In genomic region chr10:129653861-129654260, GRCh38 we compare ENCODE assay signal across 6 cellular contexts.
"Had no signal": no experiment of that assay in that cellular context is flagged by ENCODE, and none has a peak within 500 bp of the region (broad histone marks: within the 10 kb centered on the region; RNA-seq: fewer than 3 reads in every experiment).

No MANE protein-coding gene starts in this region.

- H3K36me3 ChIP-seq: HAP-1 had no signal

- H3K4me3 Mint-ChIP-seq: GM23338, HFFc6 had no signal

- ATAC-seq: GM23338, HCT116, K562 had no signal

- DNase-seq: HFFc6, IMR-90 had no signal

- H3K4me2 ChIP-seq: GM23338 had no signal

- H3K9me3 Mint-ChIP-seq: GM23338 had no signal

- H3K4me1 ChIP-seq: HAP-1 had no signal

- H3K27ac Mint-ChIP-seq: GM23338, HFFc6 had no signal

- H3K4me3 ChIP-seq: GM23338, HAP-1, K562 had no signal

- H3K9me3 ChIP-seq: HAP-1 had no signal

- H2AFZ ChIP-seq: GM23338 had no signal
